ENCODE assay signal across 24 cellular contexts in genomic region chr14:55399183-55399582, GRCh38. TPM values are rescaled to one million over a fixed set of nuclear protein-coding genes. Genes with fewer than 3 reads are reported as not detected.
DNase-seq lines count a peak whose midpoint lies in the region; ATAC-seq, FAIRE-seq and TF ChIP-seq lines count a peak whose summit lies in the region.
"Had no signal": no experiment of that assay in that cellular context is flagged by ENCODE, and none has a peak within 500 bp of the region (broad histone marks: within the 10 kb centered on the region; RNA-seq: fewer than 3 reads in every experiment).

No MANE protein-coding gene starts in this region.

- peak overlapping the region; percentile 28 for H3K27ac ChIP-seq in RWPE2 (ENCODE audit: poor library complexity, severe bottlenecking)
- peak overlapping the region; percentile 74 for H3K27ac ChIP-seq in endothelial cell of umbilical vein (ENCODE audit: insufficient read depth, low read depth, low read length)
- H3K27ac ChIP-seq: C4-2B, SK-N-MC, VCaP had no signal

- dilution Hi-C loops in endothelial cell of umbilical vein (cut with MboI; ENCODE audit: extremely low pct_ligation_motif_present, low sequenced_read_pairs), result no loop called here

- no peak for TF ChIP-seq CTCF in RWPE2 (IDR thresholded peaks at IDR 0.05; ENCODE audit: poor library complexity, severe bottlenecking)
- TF ChIP-seq CTCF in endothelial cell of umbilical vein (IDR thresholded peaks at IDR 0.05; ENCODE audit: extremely low read depth in 1 of 2, insufficient read depth in 1 of 2, low read depth in 1 of 2, low read length in 2 of 2), result no peak

- H4K20me1 ChIP-seq in endothelial cell of umbilical vein (replicated peaks; ENCODE audit: control insufficient read depth, extremely low read depth, insufficient read depth, low read length), result no peaks in the 10 kb centered on the region

- H3K27me3 ChIP-seq in RWPE2 (ENCODE audit: insufficient read depth, poor library complexity, severe bottlenecking) (no peaks in the 10 kb centered on the region), endothelial cell of umbilical vein (ENCODE audit: control insufficient read depth in 2 of 2, insufficient read depth in 2 of 2, low read length in 2 of 2) (no peaks in the 10 kb centered on the region), skeletal muscle satellite cell (ENCODE audit: control insufficient read depth, insufficient read depth, low read length) (no peaks in the 10 kb centered on the region)
- H3K27me3 ChIP-seq: MG63 had no signal

- FAIRE-seq in endothelial cell of umbilical vein (lab: Jason Lieb, UNC), result no peak
- FAIRE-seq: bronchial epithelial cell, D721Med had no signal

- intact Hi-C loops in endothelial cell of umbilical vein (cut with micrococcal nuclease), result no loop called here

- H3K4me2 ChIP-seq in endothelial cell of umbilical vein (ENCODE audit: insufficient read depth, low read length), result peak overlapping the region; percentile 48
- H3K4me2 ChIP-seq in skeletal muscle satellite cell (ENCODE audit: low read length), result peak overlapping the region; percentile 41

- CTCF ChIA-PET in endothelial cell of umbilical vein (lab: Charles Lee), result interaction anchor here (1.0 to 1.5 kb wide), 2 partner anchors 12 to 153 kb away, joined by 3 to 4 read pairs; no protein-coding TSS in a partner anchor

- DNase-seq in ELR (ENCODE audit: low read depth), result peak; percentile 18
- DNase-seq in RWPE2 (ENCODE audit: low spot score), result no peak
- no peak for DNase-seq in endothelial cell of umbilical vein (ENCODE audit: low read depth, low spot score)
- DNase-seq in NCI-H226, result no peak
- no peak for DNase-seq in NCI-H146 (lab: John Stamatoyannopoulos, UW)
- DNase-seq: activated CD4-positive, alpha-beta T cell treated with anti-CD3 and anti-CD28 coated beads, Interleukin-2, amount 50 U/mL, for 1 hour; activated effector memory CD4-positive, alpha-beta T cell treated with Interleukin-2 at 50 U/mL for 16 hours; hippocampal formation; NCI-H1417 treated with DMSO at 0.1 percent for 48 hours; NCI-H2107; NCI-H524; T-helper 2 cell had no signal

- H3K4me3 ChIP-seq in RWPE2 (ENCODE audit: severe bottlenecking) (no peak overlapping the region), endothelial cell of umbilical vein (replicated peaks in 1 of 3; ENCODE audit: insufficient read depth in 1 of 3, low read depth in 1 of 3, low read length in 3 of 3) (no peak overlapping the region), skeletal muscle satellite cell (ENCODE audit: low read length) (peak overlapping the region; percentile 1)
- H3K4me3 ChIP-seq: MG63, SK-N-MC had no signal

- H3K79me2 ChIP-seq in endothelial cell of umbilical vein (ENCODE audit: control insufficient read depth, insufficient read depth, low read length), result peaks cover 16% of the 10 kb centered on the region

- no peaks in the 10 kb centered on the region for H3K9me3 ChIP-seq in RWPE2 (ENCODE audit: severe bottlenecking)
- no peaks in the 10 kb centered on the region for H3K9me3 ChIP-seq in endothelial cell of umbilical vein (replicated peaks; ENCODE audit: control insufficient read depth, insufficient read depth, low read length)
- H3K9me3 ChIP-seq in skeletal muscle satellite cell (replicated peaks; ENCODE audit: low read length), result no peaks in the 10 kb centered on the region
- H3K9me3 ChIP-seq: MG63 had no signal

- no peak for TF ChIP-seq POLR2A in endothelial cell of umbilical vein (IDR thresholded peaks at IDR 0.05; ENCODE audit: low read depth, low read length)

- no peaks in the 10 kb centered on the region for H3K9me1 ChIP-seq in endothelial cell of umbilical vein (replicated peaks; ENCODE audit: control insufficient read depth, extremely low read depth, insufficient read depth, low read length)

- BruUV-seq in endothelial cell of umbilical vein (replicated peaks; lab: Mats Ljungman, UMichigan), result TSS peak; percentile 36

- H3K9ac ChIP-seq in endothelial cell of umbilical vein (replicated peaks; ENCODE audit: extremely low read depth, insufficient read depth, low read length) (peak overlapping the region; percentile 34), skeletal muscle satellite cell (ENCODE audit: low read depth, low read length) (no peak overlapping the region)

- H2AFZ ChIP-seq in endothelial cell of umbilical vein (ENCODE audit: low read depth, low read length), result no peak overlapping the region

- ATAC-seq in RWPE2 (ENCODE audit: low read depth) (peak; percentile 17; the same call in 2 of the 3 replicates), HG03439 (IDR thresholded peaks at IDR 0.05; ENCODE audit: unreplicated experiment) (no peak), GM21786 (IDR thresholded peaks at IDR 0.05; ENCODE audit: unreplicated experiment) (no peak)

- H3K36me3 ChIP-seq in RWPE2 (ENCODE audit: low read depth), result no peaks in the 10 kb centered on the region; the same call in 1 of the 2 replicates
- H3K36me3 ChIP-seq in endothelial cell of umbilical vein (ENCODE audit: control insufficient read depth in 2 of 2, extremely low read depth in 1 of 2, insufficient read depth in 2 of 2, low read length in 2 of 2), result peaks cover 3 to 5% of the 10 kb centered on the region in 2 experiments
- H3K36me3 ChIP-seq in skeletal muscle satellite cell (ENCODE audit: insufficient read depth, low read length), result peaks cover 9% of the 10 kb centered on the region
- H3K36me3 ChIP-seq: MG63 had no signal

- peaks cover 23% of the 10 kb centered on the region for H3K4me1 ChIP-seq in RWPE2 (ENCODE audit: insufficient read depth, poor library complexity, severe bottlenecking)
- peaks cover 18% of the 10 kb centered on the region for H3K4me1 ChIP-seq in endothelial cell of umbilical vein (ENCODE audit: control insufficient read depth, extremely low read depth, insufficient read depth, low read length)
- peaks cover 24% of the 10 kb centered on the region for H3K4me1 ChIP-seq in skeletal muscle satellite cell (ENCODE audit: control insufficient read depth, insufficient read depth, low read length)

- POLR2A ChIA-PET in endothelial cell of umbilical vein (lab: Charles Lee), result no interaction called here

TF ChIP-seq in endothelial cell of umbilical vein, 7 proteins besides CTCF, POLR2A, EP300 and RAD21:
- TF ChIP-seq MAX (IDR thresholded peaks at IDR 0.05; ENCODE audit: insufficient read depth, insufficient read length) (no peak), EZH2 (IDR thresholded peaks at IDR 0.05; ENCODE audit: borderline replicate concordance, low read depth, low read length, severe bottlenecking) (no peak), FOS (IDR thresholded peaks at IDR 0.05; ENCODE audit: borderline replicate concordance, insufficient read depth, low read length) (no peak), POLR2AphosphoS5 (IDR thresholded peaks at IDR 0.05; ENCODE audit: insufficient read depth, low read depth, low read length) (no peak), GATA2 (IDR thresholded peaks at IDR 0.05; ENCODE audit: insufficient read depth, insufficient read length, low read depth, low read length) (no peak), JUN (IDR thresholded peaks at IDR 0.05; ENCODE audit: borderline replicate concordance, insufficient read depth, insufficient read length, low read depth) (no peak), MYC (IDR thresholded peaks at IDR 0.05; ENCODE audit: low read depth, low read length) (no peak)

RNA-seq across cellular contexts. Expression of gene ATG14, which starts 12.4 kb away (rescaled TPM):
- total RNA-seq in endothelial cell of umbilical vein, result 9.6 and 10.0 TPM in 2 replicates
- polyA plus RNA-seq in endothelial cell of umbilical vein, result 4.8 and 5.9 TPM in 2 replicates
- 4.0 TPM in 2 replicates for polyA plus RNA-seq in endothelial cell of umbilical vein (2011; cell fraction: cytosol; rRNA removed)
- 27.1 and 28.8 TPM in 2 replicates for polyA plus RNA-seq in endothelial cell of umbilical vein (2011; cell fraction: nucleus; rRNA removed)
- 5.8 and 8.4 TPM in 2 replicates for polyA plus RNA-seq in endothelial cell of umbilical vein (2012)
- polyA minus RNA-seq in endothelial cell of umbilical vein, result 11.4 and 11.6 TPM in 2 replicates
- polyA minus RNA-seq in endothelial cell of umbilical vein (2011; cell fraction: cytosol; rRNA and poly(A)+ RNA removed), result 5.0 TPM
- 11.0 and 13.2 TPM in 2 replicates for polyA minus RNA-seq in endothelial cell of umbilical vein (2011; cell fraction: nucleus; rRNA and poly(A)+ RNA removed)
- total RNA-seq in skeletal muscle satellite cell (2012; rRNA removed), result 8.1 TPM in 2 replicates

RNA-seq across cellular contexts. Expression of gene TBPL2, which starts 41.2 kb away (rescaled TPM):
- total RNA-seq in endothelial cell of umbilical vein, result not detected in 2 replicates
- polyA plus RNA-seq in endothelial cell of umbilical vein, result not detected in 2 replicates
- not detected in 2 replicates for polyA plus RNA-seq in endothelial cell of umbilical vein (2011; cell fraction: cytosol; rRNA removed)
- not detected in 2 replicates for polyA plus RNA-seq in endothelial cell of umbilical vein (2011; cell fraction: nucleus; rRNA removed)
- not detected in 2 replicates for polyA plus RNA-seq in endothelial cell of umbilical vein (2012)
- polyA minus RNA-seq in endothelial cell of umbilical vein, result not detected in 2 replicates
- not detected for polyA minus RNA-seq in endothelial cell of umbilical vein (2011; cell fraction: cytosol; rRNA and poly(A)+ RNA removed)
- polyA minus RNA-seq in endothelial cell of umbilical vein (2011; cell fraction: nucleus; rRNA and poly(A)+ RNA removed), result not detected in 2 replicates
- total RNA-seq in skeletal muscle satellite cell (2012; rRNA removed), result not detected in 2 replicates
- total RNA-seq: bronchial epithelial cell, dermis microvascular lymphatic vessel endothelial cell, lower leg skin, pulmonary artery endothelial cell had no signal
